Comparison of ENCODE assay signal across 8 cellular contexts in genomic region chr1:109298666-109299086, GRCh38. TPM values are rescaled to one million over a fixed set of nuclear protein-coding genes. Genes with fewer than 3 reads are reported as not detected.
A peak's percentile ranks its signal among the peaks of the same experiment; 100 is the strongest.
DNase-seq lines count a peak whose midpoint lies in the region; ATAC-seq and TF ChIP-seq lines count a peak whose summit lies in the region.

No MANE protein-coding gene starts in this region.

- ATAC-seq in foreskin keratinocyte (peak; percentile 48), HG03565 (IDR thresholded peaks at IDR 0.05; ENCODE audit: unreplicated experiment) (no peak)

- H3K27me3 ChIP-seq in foreskin keratinocyte, result no peaks in the 10 kb centered on the region

- peak overlapping the region; percentile 43 for H3K27ac ChIP-seq in C4-2B
- H3K27ac ChIP-seq in foreskin keratinocyte, result no peak overlapping the region

- TF ChIP-seq CTCF in C4-2B (conservative IDR thresholded peaks at IDR 0.05) (no peak), foreskin keratinocyte (conservative IDR thresholded peaks at IDR 0.05) (no peak)

- peak; percentile 16 for DNase-seq in RPMI8226
- peak; percentile 46 to 72 for DNase-seq in foreskin keratinocyte
- DNase-seq in nucleus accumbens (lab: John Stamatoyannopoulos, UW), result peak in 48 of 56 donors; percentile 23 to 81 (median 58)
- no peak for DNase-seq in Kasumi-1 (lab: John Stamatoyannopoulos, UW)
- no peak for DNase-seq in NCI-H1436 treated with DMSO at 0.1 percent for 48 hours (lab: John Stamatoyannopoulos, UW)
- no peak for DNase-seq in DMS79 treated with DMSO at 0.1 percent for 48 hours (lab: John Stamatoyannopoulos, UW)

- peaks cover 7% of the 10 kb centered on the region for H3K4me1 ChIP-seq in foreskin keratinocyte

RNA-seq across cellular contexts. Expression of gene MYBPHL, which starts 8.1 kb away (rescaled TPM):
- total RNA-seq in foreskin keratinocyte, result 1.1 and 1.2 TPM in 2 replicates
- 1.7 TPM in 2 replicates for polyA plus RNA-seq in foreskin keratinocyte

RNA-seq across cellular contexts. Expression of gene PSRC1, which starts 15.7 kb away (rescaled TPM):
- total RNA-seq in foreskin keratinocyte, result 26.6 and 33.5 TPM in 2 replicates
- 24.0 and 33.7 TPM in 2 replicates for polyA plus RNA-seq in foreskin keratinocyte

RNA-seq across cellular contexts. Expression of gene CELSR2, which starts 49.3 kb away (rescaled TPM):
- 14.1 and 16.0 TPM in 2 replicates for total RNA-seq in foreskin keratinocyte
- polyA plus RNA-seq in foreskin keratinocyte, result 7.9 and 8.1 TPM in 2 replicates

Comparison
In these comparisons a context has a peak if more than half of its experiments do, and no peak if none do; other contexts are left out.
1. DNase-seq: peak in RPMI8226 (single experiment), foreskin keratinocyte (2 of 2) and nucleus accumbens (48 of 56); none in Kasumi-1 (0 of 2), NCI-H1436 treated with DMSO at 0.1 percent for 48 hours (single experiment) and DMS79 treated with DMSO at 0.1 percent for 48 hours (single experiment).